10 cellular contexts compared by ENCODE assay signal in genomic region chr1:198543670-198544260, GRCh38. TPM values are rescaled to one million over a fixed set of nuclear protein-coding genes. Genes with fewer than 3 reads are reported as not detected.
DNase-seq lines count a peak whose midpoint lies in the region; ATAC-seq, FAIRE-seq and TF ChIP-seq lines count a peak whose summit lies in the region.
"Had no signal": no experiment of that assay in that cellular context is flagged by ENCODE, and none has a peak within 500 bp of the region (broad histone marks: within the 10 kb centered on the region; RNA-seq: fewer than 3 reads in every experiment).

No MANE protein-coding gene starts in this region.

- H3K4me1 Mint-ChIP-seq in activated naive CD8-positive, alpha-beta T cell treated with anti-CD3 and anti-CD28 coated beads for 36 hours, result peaks cover 43% of the 10 kb centered on the region

- H3K36me3 Mint-ChIP-seq in activated naive CD8-positive, alpha-beta T cell treated with anti-CD3 and anti-CD28 coated beads for 36 hours, result peaks cover 15% of the 10 kb centered on the region

- peaks cover 17% of the 10 kb centered on the region for H3K9me3 Mint-ChIP-seq in activated naive CD8-positive, alpha-beta T cell treated with anti-CD3 and anti-CD28 coated beads for 36 hours

- peak; percentile 78 for ATAC-seq in GM21381 (IDR thresholded peaks at IDR 0.05; ENCODE audit: unreplicated experiment)
- peak; percentile 91 for ATAC-seq in HG03442 (IDR thresholded peaks at IDR 0.05; ENCODE audit: unreplicated experiment)

- TF ChIP-seq POLR2A in GM12891 (IDR thresholded peaks at IDR 0.05; ENCODE audit: low read depth, low read length), result no peak

- H3K4me3 Mint-ChIP-seq in activated naive CD8-positive, alpha-beta T cell treated with anti-CD3 and anti-CD28 coated beads for 36 hours, result peak overlapping the region; percentile 15

- no peaks in the 10 kb centered on the region for H3K27me3 Mint-ChIP-seq in activated naive CD8-positive, alpha-beta T cell treated with anti-CD3 and anti-CD28 coated beads for 36 hours

- FAIRE-seq in GM12891 (lab: Jason Lieb, UNC), result peak; percentile 64

- no peak for DNase-seq in GM12891 (ENCODE audit: insufficient read length, low spot score)
- no peak for DNase-seq in activated naive CD8-positive, alpha-beta T cell treated with anti-CD3 and anti-CD28 coated beads for 36 hours
- no peak for DNase-seq in NCI-H345 treated with DMSO at 0.1 percent for 48 hours (lab: John Stamatoyannopoulos, UW; ENCODE audit: unreplicated experiment)
- no peak for DNase-seq in retina
- DNase-seq in nucleus accumbens (lab: John Stamatoyannopoulos, UW), result no peak
- DNase-seq in activated gamma-delta T cell (lab: John Stamatoyannopoulos, UW), result no peak
- DNase-seq: DND-41 had no signal

- peak overlapping the region; percentile 70 for H3K27ac Mint-ChIP-seq in activated naive CD8-positive, alpha-beta T cell treated with anti-CD3 and anti-CD28 coated beads for 36 hours

TF ChIP-seq in GM12891, 5 proteins besides CTCF, POLR2A, EP300 and RAD21:
- TF ChIP-seq TAF1 (IDR thresholded peaks at IDR 0.05; ENCODE audit: low read depth, low read length), result no peak
- TF ChIP-seq SPI1 (IDR thresholded peaks at IDR 0.05; ENCODE audit: low read depth, low read length), result peak; percentile 84
- TF ChIP-seq POLR2AphosphoS5 (IDR thresholded peaks at IDR 0.05; ENCODE audit: low read depth, low read length), result no peak
- TF ChIP-seq PAX5 (IDR thresholded peaks at IDR 0.05; ENCODE audit: insufficient read depth, low read length, severe bottlenecking), result no peak
- TF ChIP-seq POU2F2 (IDR thresholded peaks at IDR 0.05; ENCODE audit: low read depth, low read length), result no peak

RNA-seq across cellular contexts. Expression of gene ATP6V1G3, which starts 3.3 kb away (rescaled TPM):
- polyA plus RNA-seq in GM12891 (2012; ENCODE audit: low read depth, missing spikeins), result not detected
- not detected for total RNA-seq in activated naive CD8-positive, alpha-beta T cell treated with anti-CD3 and anti-CD28 coated beads for 36 hours
- polyA plus RNA-seq: neural cell had no signal
